10 cellular contexts compared by ENCODE assay signal in the genomic region with DNA sequence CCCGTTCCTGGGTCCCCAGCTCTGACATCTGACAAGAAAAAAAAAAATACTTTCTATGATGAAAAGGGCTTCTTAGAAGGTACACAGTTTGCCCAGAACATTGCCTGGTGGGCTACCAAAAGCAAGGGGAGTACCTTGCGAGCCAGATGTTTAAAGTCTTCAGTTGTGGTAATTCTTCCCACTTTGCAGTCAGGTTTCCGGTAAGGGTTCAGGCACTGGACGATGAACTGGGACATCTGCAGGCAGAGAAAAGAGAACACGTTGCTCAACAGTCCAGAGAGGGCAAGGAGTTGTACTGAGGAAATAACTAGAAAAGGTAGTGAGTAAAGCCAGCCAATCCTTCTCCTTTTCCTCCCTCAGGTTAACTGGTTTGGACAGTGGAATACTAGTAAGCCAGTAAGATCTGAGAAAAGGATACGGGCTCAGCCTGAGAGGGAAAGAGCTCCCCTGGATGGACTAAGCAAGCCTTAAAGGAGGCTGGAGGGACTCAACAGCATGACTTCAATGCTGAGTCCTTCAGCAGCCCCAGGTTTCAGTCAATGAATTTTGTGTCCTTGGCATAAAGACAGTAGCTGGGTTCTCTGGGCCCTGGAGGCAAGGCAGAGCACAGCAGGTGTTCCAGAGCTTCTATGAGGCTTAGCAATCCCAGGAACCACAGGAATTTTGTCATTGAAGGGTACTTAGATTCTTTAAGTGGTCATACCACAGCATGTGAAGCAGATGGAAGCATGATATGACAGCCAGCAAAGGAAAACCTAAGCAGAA. TPM values are rescaled to one million over a fixed set of nuclear protein-coding genes. Genes with fewer than 3 reads are reported as not detected.
DNase-seq lines count a peak whose midpoint lies in the region; ATAC-seq, FAIRE-seq and TF ChIP-seq lines count a peak whose summit lies in the region.
"Had no signal": no experiment of that assay in that cellular context is flagged by ENCODE, and none has a peak within 500 bp of the region (broad histone marks: within the 10 kb centered on the region; RNA-seq: fewer than 3 reads in every experiment).

No MANE protein-coding gene starts in this region.

- H3K27me3 Mint-ChIP-seq in nephron progenitor cell (ENCODE audit: low read depth, poor library complexity) = no peaks in the 10 kb centered on the region

- DNase-seq in AG10803 (ENCODE audit: low read depth) (peak; percentile 53), GM19239 (ENCODE audit: insufficient read length, low spot score) (no peak), SW480 (ENCODE audit: low spot score) (peak; percentile 39), left lobe of liver (ENCODE audit: low spot score) (no peak), nephron progenitor cell (no peak), T-helper 9 cell (no peak), NCI-H2227 (lab: John Stamatoyannopoulos, UW; ENCODE audit: unreplicated experiment) (no peak)
- DNase-seq in stimulated activated CD4-positive, alpha-beta T cell treated with anti-CD3 and anti-CD28 coated beads, Interleukin-2, amount 100 ng/mL, for 24 hours = no peak
- DNase-seq: Right ventricle myocardium superior had no signal

- no peak overlapping the region for H3K4me3 Mint-ChIP-seq in nephron progenitor cell

- H3K27ac Mint-ChIP-seq in nephron progenitor cell = no peak overlapping the region

- TF ChIP-seq CTCF in AG10803 (conservative IDR thresholded peaks at IDR 0.05; ENCODE audit: low read length) (no peak), nephron progenitor cell (IDR thresholded peaks at IDR 0.05) (no peak)

- peaks cover 10% of the 10 kb centered on the region for H3K4me1 Mint-ChIP-seq in nephron progenitor cell

- peak; percentile 21 for ATAC-seq in left lobe of liver

- FAIRE-seq in GM19239 (lab: Jason Lieb, UNC) = peak; percentile 47

- H3K4me3 ChIP-seq in AG10803 (ENCODE audit: low read length) = no peak overlapping the region
- H3K4me3 ChIP-seq: suprapubic skin had no signal

- H3K36me3 Mint-ChIP-seq in nephron progenitor cell (ENCODE audit: low read depth) = peaks cover 34% of the 10 kb centered on the region

- no peaks in the 10 kb centered on the region for H3K9me3 Mint-ChIP-seq in nephron progenitor cell

RNA-seq across cellular contexts. Expression of a gene that starts 38.2 kb away (rescaled TPM):
- 12.2 TPM for total RNA-seq in left lobe of liver

RNA-seq across cellular contexts. Expression of a gene that starts 41.1 kb away (rescaled TPM):
- total RNA-seq in left lobe of liver = 19.3 TPM

Comparison
In these comparisons a context has a peak if more than half of its experiments do, and no peak if none do; other contexts are left out.
1. DNase-seq: peak in AG10803 (single experiment) and SW480 (single experiment); none in GM19239 (single experiment), left lobe of liver (single experiment), nephron progenitor cell (single experiment), stimulated activated CD4-positive, alpha-beta T cell treated with anti-CD3 and anti-CD28 coated beads, Interleukin-2, amount 100 ng/mL, for 24 hours (0 of 2), T-helper 9 cell (single experiment) and NCI-H2227 (single experiment).